ENCODE assay signal across 1 cellular context in genomic region chr19:1260749-1261511, GRCh38.
TF ChIP-seq lines count a peak whose summit lies in the region.

No MANE protein-coding gene starts in this region.

TF ChIP-seq in HepG2, 621 proteins besides CTCF, POLR2A, EP300 and RAD21 (continued from another document and continues in another):
- TF ChIP-seq PREB (CRISPR knock-in tag; IDR thresholded peaks at IDR 0.05), result no peak
- no peak for TF ChIP-seq ZNF282 (IDR thresholded peaks at IDR 0.05; ENCODE audit: partially characterized antibody)
- no peak for TF ChIP-seq KIAA2018 (CRISPR knock-in tag; IDR thresholded peaks at IDR 0.05; ENCODE audit: borderline replicate concordance)
- TF ChIP-seq TRAFD1 (CRISPR knock-in tag; IDR thresholded peaks at IDR 0.05; ENCODE audit: borderline replicate concordance), result no peak
- peak; percentile 67 for TF ChIP-seq DRAP1 (CRISPR knock-in tag; IDR thresholded peaks at IDR 0.05)
- TF ChIP-seq ASH2L (IDR thresholded peaks at IDR 0.05; ENCODE audit: insufficient read length, low read depth, low read length), result no peak
- no peak for TF ChIP-seq HOXD1 (CRISPR knock-in tag; IDR thresholded peaks at IDR 0.05)
- TF ChIP-seq ARNTL (CRISPR knock-in tag; IDR thresholded peaks at IDR 0.05), result peak; percentile 75; the same call in 1 of the 2 replicates
- no peak for TF ChIP-seq SMC3 (IDR thresholded peaks at IDR 0.05; ENCODE audit: low read length)
- no peak for TF ChIP-seq ZNF589 (CRISPR knock-in tag; conservative IDR thresholded peaks at IDR 0.05)
- no peak for TF ChIP-seq ZNF10 (CRISPR knock-in tag; IDR thresholded peaks at IDR 0.05; ENCODE audit: borderline replicate concordance, low read depth)
- no peak for TF ChIP-seq GMEB2 (CRISPR knock-in tag; IDR thresholded peaks at IDR 0.05; ENCODE audit: low read depth)
- no peak for TF ChIP-seq PCBP1 (IDR thresholded peaks at IDR 0.05; ENCODE audit: borderline replicate concordance, low read depth, low read length)
- TF ChIP-seq ZNF503 (CRISPR knock-in tag; IDR thresholded peaks at IDR 0.05), result no peak
- TF ChIP-seq RFX5 (IDR thresholded peaks at IDR 0.05; ENCODE audit: low read depth, low read length), result 0 out of 2 replicates have a peak, but pooled peaks have one; percentile 20
- TF ChIP-seq KMT2B (CRISPR knock-in tag; IDR thresholded peaks at IDR 0.05), result no peak
- no peak for TF ChIP-seq SNAPC5 (CRISPR knock-in tag; IDR thresholded peaks at IDR 0.05; ENCODE audit: borderline replicate concordance)
- TF ChIP-seq IRF9 (CRISPR knock-in tag; IDR thresholded peaks at IDR 0.05; ENCODE audit: borderline replicate concordance), result no peak
- no peak for TF ChIP-seq NR2F2 (IDR thresholded peaks at IDR 0.05; ENCODE audit: borderline replicate concordance, low read depth)
- TF ChIP-seq REL (CRISPR knock-in tag; conservative IDR thresholded peaks at IDR 0.05), result no peak
- peak; percentile 15; the same call in 1 of the 2 replicates for TF ChIP-seq ZNF670 (CRISPR knock-in tag; IDR thresholded peaks at IDR 0.05; ENCODE audit: borderline replicate concordance)
- no peak for TF ChIP-seq SALL1 (CRISPR knock-in tag; IDR thresholded peaks at IDR 0.05)
- TF ChIP-seq GPBP1L1 (CRISPR knock-in tag; IDR thresholded peaks at IDR 0.05), result no peak
- TF ChIP-seq ZNF607 (CRISPR knock-in tag; IDR thresholded peaks at IDR 0.05; ENCODE audit: borderline replicate concordance), result peak; percentile 70; the same call in 1 of the 2 replicates
- TF ChIP-seq MEIS2 (CRISPR knock-in tag; IDR thresholded peaks at IDR 0.05), result no peak
- TF ChIP-seq TOPORS (CRISPR knock-in tag; IDR thresholded peaks at IDR 0.05), result no peak
- TF ChIP-seq THAP9 (CRISPR knock-in tag; IDR thresholded peaks at IDR 0.05; ENCODE audit: borderline replicate concordance), result no peak
